2 cellular contexts compared by ENCODE assay signal in the genomic region with DNA sequence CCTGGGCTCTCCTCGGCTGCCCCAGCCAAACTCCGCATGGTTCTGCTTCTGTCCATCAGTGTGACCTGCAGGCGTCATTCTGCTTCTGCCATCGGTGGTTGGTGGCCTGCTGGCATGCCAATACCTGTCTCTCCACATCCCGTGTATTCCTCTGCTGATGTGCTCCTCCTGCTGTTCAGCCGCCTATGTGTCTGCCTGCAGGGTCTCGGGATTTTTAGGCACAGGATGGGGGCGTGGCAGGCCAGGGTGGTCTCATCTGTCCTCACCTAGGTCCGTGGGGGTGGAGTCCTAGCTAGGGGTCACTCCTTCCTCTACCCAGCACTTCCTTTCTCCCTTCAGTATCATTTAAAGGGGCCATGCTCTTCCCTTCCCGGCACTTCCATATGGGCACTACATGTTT.
TF ChIP-seq lines count a peak whose summit lies in the region.

No MANE protein-coding gene starts in this region.

TF ChIP-seq in GM23338, 12 proteins besides CTCF, POLR2A, EP300 and RAD21 (continued from another document):
- TF ChIP-seq REST (IDR thresholded peaks at IDR 0.05; ENCODE audit: unreplicated experiment), result no peak
- TF ChIP-seq ZNF331 (CRISPR knock-in tag; IDR thresholded peaks at IDR 0.05; ENCODE audit: low read depth), result no peak

TF ChIP-seq in WTC11, 78 proteins besides CTCF, POLR2A, EP300 and RAD21 (continued from another document):
- TF ChIP-seq, protein P1, sequence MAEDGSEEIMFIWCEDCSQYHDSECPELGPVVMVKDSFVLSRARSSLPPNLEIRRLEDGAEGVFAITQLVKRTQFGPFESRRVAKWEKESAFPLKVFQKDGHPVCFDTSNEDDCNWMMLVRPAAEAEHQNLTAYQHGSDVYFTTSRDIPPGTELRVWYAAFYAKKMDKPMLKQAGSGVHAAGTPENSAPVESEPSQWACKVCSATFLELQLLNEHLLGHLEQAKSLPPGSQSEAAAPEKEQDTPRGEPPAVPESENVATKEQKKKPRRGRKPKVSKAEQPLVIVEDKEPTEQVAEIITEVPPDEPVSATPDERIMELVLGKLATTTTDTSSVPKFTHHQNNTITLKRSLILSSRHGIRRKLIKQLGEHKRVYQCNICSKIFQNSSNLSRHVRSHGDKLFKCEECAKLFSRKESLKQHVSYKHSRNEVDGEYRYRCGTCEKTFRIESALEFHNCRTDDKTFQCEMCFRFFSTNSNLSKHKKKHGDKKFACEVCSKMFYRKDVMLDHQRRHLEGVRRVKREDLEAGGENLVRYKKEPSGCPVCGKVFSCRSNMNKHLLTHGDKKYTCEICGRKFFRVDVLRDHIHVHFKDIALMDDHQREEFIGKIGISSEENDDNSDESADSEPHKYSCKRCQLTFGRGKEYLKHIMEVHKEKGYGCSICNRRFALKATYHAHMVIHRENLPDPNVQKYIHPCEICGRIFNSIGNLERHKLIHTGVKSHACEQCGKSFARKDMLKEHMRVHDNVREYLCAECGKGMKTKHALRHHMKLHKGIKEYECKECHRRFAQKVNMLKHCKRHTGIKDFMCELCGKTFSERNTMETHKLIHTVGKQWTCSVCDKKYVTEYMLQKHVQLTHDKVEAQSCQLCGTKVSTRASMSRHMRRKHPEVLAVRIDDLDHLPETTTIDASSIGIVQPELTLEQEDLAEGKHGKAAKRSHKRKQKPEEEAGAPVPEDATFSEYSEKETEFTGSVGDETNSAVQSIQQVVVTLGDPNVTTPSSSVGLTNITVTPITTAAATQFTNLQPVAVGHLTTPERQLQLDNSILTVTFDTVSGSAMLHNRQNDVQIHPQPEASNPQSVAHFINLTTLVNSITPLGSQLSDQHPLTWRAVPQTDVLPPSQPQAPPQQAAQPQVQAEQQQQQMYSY (CRISPR knock-in tag; IDR thresholded peaks at IDR 0.05), result no peak
- no peak for TF ChIP-seq CREB1 (CRISPR knock-in tag; IDR thresholded peaks at IDR 0.05)
- TF ChIP-seq ZNF396 (CRISPR knock-in tag; IDR thresholded peaks at IDR 0.05; ENCODE audit: borderline replicate concordance), result no peak
- no peak for TF ChIP-seq NFATC4 (CRISPR knock-in tag; IDR thresholded peaks at IDR 0.05)
- TF ChIP-seq ERG (CRISPR knock-in tag; IDR thresholded peaks at IDR 0.05), result no peak
- no peak for TF ChIP-seq ZNF416 (CRISPR knock-in tag; IDR thresholded peaks at IDR 0.05)
- no peak for TF ChIP-seq GABPB1 (CRISPR knock-in tag; IDR thresholded peaks at IDR 0.05)
- TF ChIP-seq ELF4 (CRISPR knock-in tag; IDR thresholded peaks at IDR 0.05; ENCODE audit: low read depth), result no peak
- no peak for TF ChIP-seq NR2C2 (CRISPR knock-in tag; IDR thresholded peaks at IDR 0.05)
- TF ChIP-seq ATF6 (CRISPR knock-in tag; IDR thresholded peaks at IDR 0.05), result no peak
- TF ChIP-seq MYBL2 (CRISPR knock-in tag; IDR thresholded peaks at IDR 0.05), result no peak
- no peak for TF ChIP-seq JUN (CRISPR knock-in tag; IDR thresholded peaks at IDR 0.05)
- TF ChIP-seq ZNF219 (CRISPR knock-in tag; IDR thresholded peaks at IDR 0.05; ENCODE audit: borderline replicate concordance), result no peak
